Comparison of ENCODE assay signal across 28 cellular contexts in genomic region chr5:177997846-177998245, GRCh38. TPM values are rescaled to one million over a fixed set of nuclear protein-coding genes. Genes with fewer than 3 reads are reported as not detected.
"Had no signal": no experiment of that assay in that cellular context is flagged by ENCODE, and none has a peak within 500 bp of the region (broad histone marks: within the 10 kb centered on the region; RNA-seq: fewer than 3 reads in every experiment).

No MANE protein-coding gene starts in this region.

- DNase-seq: activated CD4-positive, alpha-beta memory T cell treated with anti-CD3 and anti-CD28 coated beads, Interleukin-2, amount 10 ng/mL, durations not matched to agents 7 days and 5 days; activated CD4-positive, alpha-beta T cell treated with anti-CD3 and anti-CD28 coated beads, Interleukin-2, amount 50 U/mL, for 1 hour; activated CD4-positive, CD25-positive, alpha-beta regulatory T cell treated with anti-CD3 and anti-CD28 coated beads, Interleukin-2, amount 50 U/mL, for 72 hours; activated gamma-delta T cell; activated naive CD4-positive, alpha-beta T cell treated with anti-CD3 and anti-CD28 coated beads for 36 hours; activated naive CD8-positive, alpha-beta T cell treated with anti-CD3 and anti-CD28 coated beads for 36 hours; activated T-cell treated with anti-CD3 and anti-CD28 coated beads for 4 hours; activated T-cell treated with anti-CD3 and anti-CD28 coated beads, Interleukin-2, amount 50 U/mL, for 48 hours; MM.1S; NCI-H1105 treated with DMSO at 0.1 percent for 48 hours; NCI-H1436 treated with DMSO at 0.1 percent for 48 hours; NCI-H187; NCI-H2081; NCI-H510A treated with DMSO at 0.1 percent for 48 hours; Peyer's patch; Right ventricle myocardium superior; SJCRH30; SK-N-SH; SW 1271 had no signal

- H3K4me1 Mint-ChIP-seq: activated CD4-positive, alpha-beta memory T cell treated with anti-CD3 and anti-CD28 coated beads, Interleukin-2, amount 10 ng/mL, durations not matched to agents 7 days and 5 days; activated naive CD8-positive, alpha-beta T cell treated with anti-CD3 and anti-CD28 coated beads for 36 hours; activated T-helper 17 cell treated with anti-CD3 and anti-CD28 coated beads, Interleukin-2, amount 50 U/mL, for 72 hours had no signal

- H3K4me3 Mint-ChIP-seq: activated CD4-positive, alpha-beta memory T cell treated with anti-CD3 and anti-CD28 coated beads, Interleukin-2, amount 10 ng/mL, durations not matched to agents 7 days and 5 days; activated naive CD4-positive, alpha-beta T cell treated with anti-CD3 and anti-CD28 coated beads for 36 hours; activated naive CD8-positive, alpha-beta T cell treated with anti-CD3 and anti-CD28 coated beads for 36 hours; activated T-helper 17 cell treated with anti-CD3 and anti-CD28 coated beads, Interleukin-2, amount 50 U/mL, for 72 hours; T-helper 2 cell treated with Interferon-gamma antibody and Interleukin-4, amounts not matched to agents 5 μg/mL and 100 μg/mL, for 36 hours; WTC11 had no signal

- H3K9me3 ChIP-seq: Peyer's patch, SJCRH30, SK-N-SH had no signal

- H3K27ac Mint-ChIP-seq: activated CD4-positive, alpha-beta memory T cell treated with anti-CD3 and anti-CD28 coated beads, Interleukin-2, amount 10 ng/mL, durations not matched to agents 7 days and 5 days; activated naive CD4-positive, alpha-beta T cell treated with anti-CD3 and anti-CD28 coated beads for 36 hours; activated naive CD8-positive, alpha-beta T cell treated with anti-CD3 and anti-CD28 coated beads for 36 hours; activated T-helper 17 cell treated with anti-CD3 and anti-CD28 coated beads, Interleukin-2, amount 50 U/mL, for 72 hours; T-helper 2 cell treated with Interferon-gamma antibody and Interleukin-4, amounts not matched to agents 5 μg/mL and 100 μg/mL, for 36 hours; WTC11 had no signal

- H3K36me3 ChIP-seq: brain microvascular endothelial cell, Peyer's patch, SJCRH30 had no signal

- H3K27me3 ChIP-seq: brain microvascular endothelial cell, Peyer's patch, SJCRH30 had no signal

- H3K4me1 ChIP-seq: Peyer's patch had no signal

- ATAC-seq: WTC11 had no signal

- H3K27ac ChIP-seq: brain microvascular endothelial cell, Peyer's patch, RWPE1, SJCRH30 had no signal

- H3K36me3 Mint-ChIP-seq: activated naive CD8-positive, alpha-beta T cell treated with anti-CD3 and anti-CD28 coated beads for 36 hours; WTC11 had no signal

- H3K9me3 Mint-ChIP-seq: activated CD4-positive, alpha-beta memory T cell treated with anti-CD3 and anti-CD28 coated beads, Interleukin-2, amount 10 ng/mL, durations not matched to agents 7 days and 5 days; activated naive CD4-positive, alpha-beta T cell treated with anti-CD3 and anti-CD28 coated beads for 36 hours; activated naive CD8-positive, alpha-beta T cell treated with anti-CD3 and anti-CD28 coated beads for 36 hours; activated T-helper 17 cell treated with anti-CD3 and anti-CD28 coated beads, Interleukin-2, amount 50 U/mL, for 72 hours; T-helper 2 cell treated with Interferon-gamma antibody and Interleukin-4, amounts not matched to agents 5 μg/mL and 100 μg/mL, for 36 hours; WTC11 had no signal

- H3K4me3 ChIP-seq: Peyer's patch, SJCRH30 had no signal

RNA-seq across cellular contexts. Expression of gene PROP1, which starts 1.8 kb away (rescaled TPM):
- total RNA-seq: activated CD4-positive, alpha-beta memory T cell treated with anti-CD3 and anti-CD28 coated beads, Interleukin-2, amount 10 ng/mL, durations not matched to agents 7 days and 5 days; activated CD8-positive, alpha-beta memory T cell treated with anti-CD3 and anti-CD28 coated beads for 36 hours; activated naive CD4-positive, alpha-beta T cell treated with anti-CD3 and anti-CD28 coated beads for 36 hours; activated naive CD8-positive, alpha-beta T cell treated with anti-CD3 and anti-CD28 coated beads for 36 hours; activated T-helper 17 cell treated with anti-CD3 and anti-CD28 coated beads, Interleukin-2, amount 50 U/mL, for 72 hours; cardiac septum; Peyer's patch; Right ventricle myocardium superior; T-helper 1 cell treated with Interleukin-12 subunit alpha and Interleukin-12 subunit beta and Interleukin-4 antibody, amounts not matched to agents 30 ng/mL and 1 ng/mL, for 36 hours; WTC11 had no signal
- polyA plus RNA-seq: adipose tissue, SK-N-SH had no signal
